ENCODE assay signal across 11 cellular contexts in the genomic region with DNA sequence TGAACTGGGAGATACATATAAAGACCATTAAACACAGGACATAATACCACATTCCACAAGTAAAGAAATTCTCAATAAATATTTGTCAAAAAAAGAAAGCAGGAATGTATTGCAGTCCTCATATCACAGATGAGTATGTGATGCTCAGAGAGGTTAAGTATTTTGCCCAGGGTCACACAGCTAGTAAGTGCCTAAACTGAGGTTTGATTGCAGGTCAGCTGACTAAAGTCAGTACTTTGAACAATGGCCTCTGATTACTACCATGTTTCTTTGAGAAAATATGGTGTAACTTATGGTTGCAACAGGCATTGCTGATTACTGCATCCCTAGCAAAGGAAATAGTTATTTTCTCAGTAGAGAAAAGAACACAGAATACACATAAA.
"Had no signal": no experiment of that assay in that cellular context is flagged by ENCODE, and none has a peak within 500 bp of the region (broad histone marks: within the 10 kb centered on the region; RNA-seq: fewer than 3 reads in every experiment).

No MANE protein-coding gene starts in this region.

- H3K4me1 ChIP-seq: gastrocnemius medialis had no signal

- H3K9me3 Mint-ChIP-seq: activated CD4-positive, alpha-beta memory T cell treated with anti-CD3 and anti-CD28 coated beads, Interleukin-2, amount 10 ng/mL, durations not matched to agents 7 days and 5 days; stimulated activated memory B cell treated with anti-CD40 and anti-IgM and Interleukin-4, amounts not matched to agents 10 μg/mL and 1 μg/mL and 100 μg/mL, for 72 hours had no signal

- H3K27ac ChIP-seq: gastrocnemius medialis, heart left ventricle, left lung, neural progenitor cell, pancreas, transverse colon, vagina had no signal

- H3K9ac ChIP-seq: neural progenitor cell had no signal

- H3K27me3 Mint-ChIP-seq: activated CD4-positive, alpha-beta memory T cell treated with anti-CD3 and anti-CD28 coated beads, Interleukin-2, amount 10 ng/mL, durations not matched to agents 7 days and 5 days; stimulated activated memory B cell treated with anti-CD40 and anti-IgM and Interleukin-4, amounts not matched to agents 10 μg/mL and 1 μg/mL and 100 μg/mL, for 72 hours had no signal

- H3K4me1 Mint-ChIP-seq: stimulated activated memory B cell treated with anti-CD40 and anti-IgM and Interleukin-4, amounts not matched to agents 10 μg/mL and 1 μg/mL and 100 μg/mL, for 72 hours had no signal

- H3K36me3 ChIP-seq: gastrocnemius medialis, left lung, neural progenitor cell, pancreas, transverse colon, vagina had no signal

- FAIRE-seq: pancreas had no signal

- H3K4me3 ChIP-seq: gastrocnemius medialis, heart left ventricle, left lung, pancreas, transverse colon, vagina had no signal

- H3K27me3 ChIP-seq: dorsolateral prefrontal cortex, gastrocnemius medialis, heart left ventricle, left lung, neural progenitor cell, pancreas, transverse colon, vagina had no signal

- H3K9me3 ChIP-seq: gastrocnemius medialis, heart left ventricle, left lung, pancreas, transverse colon, vagina had no signal

- H3K27ac Mint-ChIP-seq: activated CD4-positive, alpha-beta memory T cell treated with anti-CD3 and anti-CD28 coated beads, Interleukin-2, amount 10 ng/mL, durations not matched to agents 7 days and 5 days; endodermal cell; neural progenitor cell; stimulated activated memory B cell treated with anti-CD40 and anti-IgM and Interleukin-4, amounts not matched to agents 10 μg/mL and 1 μg/mL and 100 μg/mL, for 72 hours had no signal

- H3K4me3 Mint-ChIP-seq: activated CD4-positive, alpha-beta memory T cell treated with anti-CD3 and anti-CD28 coated beads, Interleukin-2, amount 10 ng/mL, durations not matched to agents 7 days and 5 days; endodermal cell; neural progenitor cell; stimulated activated memory B cell treated with anti-CD40 and anti-IgM and Interleukin-4, amounts not matched to agents 10 μg/mL and 1 μg/mL and 100 μg/mL, for 72 hours had no signal

- H2AFZ ChIP-seq: neural progenitor cell had no signal
